ENCODE assay signal across 9 cellular contexts in genomic region chr1:111450185-111450584, GRCh38. TPM values are rescaled to one million over a fixed set of nuclear protein-coding genes. Genes with fewer than 3 reads are reported as not detected.
A peak's percentile ranks its signal among the peaks of the same experiment; 100 is the strongest.
DNase-seq lines count a peak whose midpoint lies in the region; ATAC-seq and TF ChIP-seq lines count a peak whose summit lies in the region.
"Had no signal": no experiment of that assay in that cellular context is flagged by ENCODE, and none has a peak within 500 bp of the region (broad histone marks: within the 10 kb centered on the region; RNA-seq: fewer than 3 reads in every experiment).

No MANE protein-coding gene starts in this region.

- TF ChIP-seq CTCF in CD14-positive monocyte (IDR thresholded peaks at IDR 0.05) (no peak), endothelial cell (IDR thresholded peaks at IDR 0.05; ENCODE audit: unreplicated experiment) (no peak)

- peak overlapping the region; percentile 69 for H3K4me2 ChIP-seq in neuronal stem cell (ENCODE audit: insufficient read depth, low read length, poor library complexity, severe bottlenecking)

- no peak overlapping the region for H3K14ac ChIP-seq in neuronal stem cell (ENCODE audit: low read length)

- no peak overlapping the region for H2AK5ac ChIP-seq in neuronal stem cell (ENCODE audit: low read depth, low read length)

- H3K4me1 ChIP-seq in NT2/D1 (ENCODE audit: insufficient read depth, insufficient read length), result peaks cover 3% of the 10 kb centered on the region
- H3K4me1 ChIP-seq in neuronal stem cell (ENCODE audit: control insufficient read depth in 2 of 2, insufficient read depth in 1 of 2, low read depth in 1 of 2, low read length in 2 of 2), result peaks cover 5 to 8% of the 10 kb centered on the region in 2 donors

- no peak overlapping the region for H2BK5ac ChIP-seq in neuronal stem cell (ENCODE audit: low read length)

- DNase-seq in CD14-positive monocyte (ENCODE audit: low spot score), result no peak
- no peak for DNase-seq in NT2/D1 (ENCODE audit: low read depth, low spot score)
- no peak for DNase-seq in endothelial cell (ENCODE audit: low spot score)
- no peak for DNase-seq in neuronal stem cell (ENCODE audit: low spot score)
- DNase-seq in NCI-H1105 treated with DMSO at 0.1 percent for 48 hours (lab: John Stamatoyannopoulos, UW), result no peak
- no peak for DNase-seq in hepatic stellate cell (ENCODE audit: low spot score)
- DNase-seq: NCI-H526 treated with DMSO at 0.1 percent for 48 hours had no signal

- H3K27me3 Mint-ChIP-seq in CD14-positive monocyte (ENCODE audit: low read depth in 3 of 3) (peaks cover 0 to 2% (median 0%) of the 10 kb centered on the region in 3 donors), endothelial cell (ENCODE audit: unreplicated experiment) (peaks cover 7% of the 10 kb centered on the region)

- no peak overlapping the region for H2BK15ac ChIP-seq in neuronal stem cell (ENCODE audit: low read length)

- intact Hi-C loops in CD14-positive monocyte (cut with micrococcal nuclease), result loop anchor here in 1 of 2 donors (10.0 kb wide), 1 partner anchor 55 kb away; the partner anchor contains the start of genes ADORA3 and TMIGD3

- H3K4me3 ChIP-seq in NT2/D1 (ENCODE audit: insufficient read length, low read depth) (peak overlapping the region; percentile 97), neuronal stem cell (ENCODE audit: low read length in 2 of 2) (peak overlapping the region; percentile 79 to 88)

- TF ChIP-seq POLR2A in GM18505 (IDR thresholded peaks at IDR 0.05; ENCODE audit: borderline replicate concordance, extremely low read depth, insufficient read depth, insufficient read length), result no peak

- peaks cover 0 to 2% (median 0%) of the 10 kb centered on the region in 7 donors for H3K9me3 Mint-ChIP-seq in CD14-positive monocyte
- H3K9me3 Mint-ChIP-seq in endothelial cell (ENCODE audit: unreplicated experiment), result no peaks in the 10 kb centered on the region

- H3K27ac Mint-ChIP-seq in CD14-positive monocyte (peak overlapping the region; percentile 98 to 100 (median 99)), endothelial cell (ENCODE audit: unreplicated experiment) (peak overlapping the region; percentile 99)

- H3K36me3 Mint-ChIP-seq in CD14-positive monocyte (peaks cover 49 to 57% of the 10 kb centered on the region in 2 donors), endothelial cell (ENCODE audit: low read depth, unreplicated experiment) (peaks cover 13% of the 10 kb centered on the region)

- H4K8ac ChIP-seq in neuronal stem cell (ENCODE audit: low read depth, low read length), result no peak overlapping the region

- H3K27ac ChIP-seq in neuronal stem cell (replicated peaks; ENCODE audit: low read length), result no peak overlapping the region

- no peak overlapping the region for H3K23ac ChIP-seq in neuronal stem cell (ENCODE audit: low read depth, low read length, poor library complexity)

- H3K36me3 ChIP-seq in NT2/D1 (ENCODE audit: insufficient read depth, insufficient read length, low read length) (peaks cover 77% of the 10 kb centered on the region), neuronal stem cell (replicated peaks in 1 of 2; ENCODE audit: control insufficient read depth in 2 of 2, insufficient read depth in 2 of 2, low read length in 2 of 2) (peaks cover 12 to 65% of the 10 kb centered on the region in 2 donors)

- H3K4me3 Mint-ChIP-seq in CD14-positive monocyte (peak overlapping the region; percentile 99 to 100), endothelial cell (ENCODE audit: unreplicated experiment) (peak overlapping the region; percentile 99)

- H2BK12ac ChIP-seq in neuronal stem cell (ENCODE audit: low read length), result no peak overlapping the region

- H4K91ac ChIP-seq in neuronal stem cell (ENCODE audit: low read depth, low read length, poor library complexity), result no peak overlapping the region

- WGBS in neuronal stem cell (ENCODE audit: extremely low coverage in 2 of 2, insufficient read length in 2 of 2, insufficient replicate concordance in 1 of 2), 2 donors, result no CpG with 5 or more reads among the region's 3 CpGs

- H3K4ac ChIP-seq in neuronal stem cell (ENCODE audit: low read length), result no peak overlapping the region

- peak overlapping the region; percentile 95 for H3K9ac ChIP-seq in NT2/D1 (ENCODE audit: insufficient read length, low read depth)
- H3K9ac ChIP-seq in neuronal stem cell (ENCODE audit: low read depth, low read length, poor library complexity), result no peak overlapping the region

- H3K18ac ChIP-seq in neuronal stem cell (ENCODE audit: low read length), result no peak overlapping the region

- no peaks in the 10 kb centered on the region for H3K27me3 ChIP-seq in NT2/D1 (ENCODE audit: insufficient read depth, insufficient read length)
- no peaks in the 10 kb centered on the region for H3K27me3 ChIP-seq in neuronal stem cell (ENCODE audit: control insufficient read depth in 3 of 3, insufficient read depth in 3 of 3, low read depth in 1 of 3, low read length in 3 of 3)

- no peak overlapping the region for H2BK120ac ChIP-seq in neuronal stem cell (ENCODE audit: low read depth, low read length)

- H2AFZ ChIP-seq in neuronal stem cell (ENCODE audit: low read length), result no peak overlapping the region

- no peak for ATAC-seq in GM18505 (IDR thresholded peaks at IDR 0.05; ENCODE audit: unreplicated experiment)
- ATAC-seq in GM21381 (IDR thresholded peaks at IDR 0.05; ENCODE audit: unreplicated experiment), result no peak

- H3K79me1 ChIP-seq in neuronal stem cell (ENCODE audit: low read depth, low read length), result peaks cover 6% of the 10 kb centered on the region

- H3K9me3 ChIP-seq in NT2/D1 (ENCODE audit: insufficient read depth, low read length), result no peaks in the 10 kb centered on the region
- H3K9me3 ChIP-seq in neuronal stem cell (replicated peaks in 1 of 2; ENCODE audit: control insufficient read depth in 2 of 2, insufficient read depth in 1 of 2, low read depth in 1 of 2, low read length in 2 of 2), result no peaks in the 10 kb centered on the region

- H3K4me1 Mint-ChIP-seq in CD14-positive monocyte, result peaks cover 54% of the 10 kb centered on the region
- H3K4me1 Mint-ChIP-seq in endothelial cell (ENCODE audit: unreplicated experiment), result peaks cover 40% of the 10 kb centered on the region

RNA-seq across cellular contexts. Expression of gene ATP5PB, which starts 0.9 kb away (rescaled TPM):
- polyA plus RNA-seq in CD14-positive monocyte, result 100 to 1,000 TPM; 557 to 597 TPM
- total RNA-seq in endothelial cell (ENCODE audit: unreplicated experiment), result 211 TPM
- 235 TPM for polyA plus RNA-seq in neuronal stem cell (2013, experiment 1 of 2)
- 233 TPM for polyA plus RNA-seq in neuronal stem cell (2013, experiment 2 of 2)

RNA-seq across cellular contexts. Expression of gene WDR77, which starts 1.1 kb away (rescaled TPM):
- 10 to 100 TPM; 26.4 to 28.1 TPM for polyA plus RNA-seq in CD14-positive monocyte
- total RNA-seq in endothelial cell (ENCODE audit: unreplicated experiment), result 46.2 TPM
- 20.2 TPM for polyA plus RNA-seq in neuronal stem cell (2013, experiment 1 of 2)
- 20.5 TPM for polyA plus RNA-seq in neuronal stem cell (2013, experiment 2 of 2)

RNA-seq across cellular contexts. Expression of gene OVGP1, which starts 22.6 kb away (rescaled TPM):
- polyA plus RNA-seq in CD14-positive monocyte, result under 1 TPM; 0.17 to 0.35 TPM
- 3.4 TPM for total RNA-seq in endothelial cell (ENCODE audit: unreplicated experiment)
- 3.4 TPM for polyA plus RNA-seq in neuronal stem cell (2013, experiment 1 of 2)
- 3.9 TPM for polyA plus RNA-seq in neuronal stem cell (2013, experiment 2 of 2)

RNA-seq across cellular contexts. Expression of gene C1orf162, which starts 23.6 kb away (rescaled TPM):
- polyA plus RNA-seq in CD14-positive monocyte, result 100 to 1,000 TPM; 630 to 744 TPM
- 0.95 TPM for total RNA-seq in endothelial cell (ENCODE audit: unreplicated experiment)
- polyA plus RNA-seq in neuronal stem cell (2013, experiment 1 of 2), result 0.74 TPM
- polyA plus RNA-seq in neuronal stem cell (2013, experiment 2 of 2), result 1.00 TPM

RNA-seq across cellular contexts. Expression of gene ADORA3, which starts 53.2 kb away (rescaled TPM):
- polyA plus RNA-seq in CD14-positive monocyte, result 1 to 10 TPM; 1.1 to 2.7 TPM
- 0.13 TPM for total RNA-seq in endothelial cell (ENCODE audit: unreplicated experiment)
- not detected for polyA plus RNA-seq in neuronal stem cell (2013, experiment 1 of 2)
- polyA plus RNA-seq in neuronal stem cell (2013, experiment 2 of 2), result not detected
